ENCODE assay signal across 8 cellular contexts in the genomic region with DNA sequence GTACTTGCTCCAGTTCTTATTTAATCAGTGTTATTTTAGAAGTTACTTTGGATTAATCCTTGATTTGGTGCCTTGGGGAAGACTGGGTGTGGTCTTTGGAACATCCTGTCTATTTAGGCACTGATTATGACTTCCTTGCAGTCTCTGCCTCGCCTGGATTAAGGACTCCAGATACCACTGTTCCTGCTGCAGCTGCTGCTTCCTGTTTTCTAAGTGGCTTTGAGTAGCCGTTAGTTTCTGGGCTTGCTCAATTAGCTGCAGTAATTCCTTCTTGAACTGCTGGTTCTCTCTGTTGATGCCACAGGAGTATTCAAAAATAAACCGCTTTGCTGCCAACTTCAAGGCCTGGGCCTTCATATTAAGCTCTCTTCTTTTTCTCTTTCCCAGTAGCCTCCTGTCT. TPM values are rescaled to one million over a fixed set of nuclear protein-coding genes. Genes with fewer than 3 reads are reported as not detected.
DNase-seq lines count a peak whose midpoint lies in the region; ATAC-seq and TF ChIP-seq lines count a peak whose summit lies in the region.
"Not testable (repeated sequence)": the region's sequence is repeated elsewhere in the genome, so short reads cannot be mapped to it uniquely, and the experiment has no call there.

No MANE protein-coding gene starts in this region.

- CTCF ChIA-PET in naive thymus-derived CD4-positive, alpha-beta T cell (lab: Charles Lee): not testable (repeated sequence)

- H3K4me1 Mint-ChIP-seq in activated T-cell treated with anti-CD3 and anti-CD28 coated beads, Interleukin-2, amount 50 U/mL, for 24 hours (ENCODE audit: low read depth): peaks cover 21% of the 10 kb centered on the region
- H3K4me1 Mint-ChIP-seq in endodermal cell: peaks cover 11% of the 10 kb centered on the region
- peaks cover 0 to 29% (median 15%) of the 10 kb centered on the region in 7 donors for H3K4me1 Mint-ChIP-seq in naive thymus-derived CD4-positive, alpha-beta T cell

- H3K9ac ChIP-seq in endodermal cell (ENCODE audit: extremely low read depth, low read length, poor library complexity, severe bottlenecking): not testable (repeated sequence)

- H3K36me3 ChIP-seq in endodermal cell (ENCODE audit: control insufficient read depth, insufficient read depth, low read length): peaks cover 45% of the 10 kb centered on the region
- peaks cover 10 to 46% (median 20%) of the 10 kb centered on the region in 3 experiments for H3K36me3 ChIP-seq in naive thymus-derived CD4-positive, alpha-beta T cell (ENCODE audit: control insufficient read depth in 2 of 3, insufficient read depth in 3 of 3, low read length in 3 of 3)

- not testable (repeated sequence) for H3K4me3 Mint-ChIP-seq in activated T-cell treated with anti-CD3 and anti-CD28 coated beads, Interleukin-2, amount 50 U/mL, for 24 hours; endodermal cell
- H3K4me3 Mint-ChIP-seq in naive thymus-derived CD4-positive, alpha-beta T cell: peak overlapping the region in 1 of 10 donors; percentile 12

- TF ChIP-seq POLR2A in NB4 (IDR thresholded peaks at IDR 0.05; ENCODE audit: extremely low read depth, insufficient read length): not testable (repeated sequence)

- H3K27me3 Mint-ChIP-seq in activated T-cell treated with anti-CD3 and anti-CD28 coated beads, Interleukin-2, amount 50 U/mL, for 24 hours; endodermal cell (ENCODE audit: insufficient read depth); naive thymus-derived CD4-positive, alpha-beta T cell: not testable (repeated sequence)

- not testable (repeated sequence) for H3K27ac ChIP-seq in endodermal cell (ENCODE audit: low read depth, low read length); naive thymus-derived CD4-positive, alpha-beta T cell (ENCODE audit: low read depth, low read length)
- peak overlapping the region; percentile 23 for H3K27ac ChIP-seq in right cardiac atrium (ENCODE audit: low read length)

- POLR2A ChIA-PET in naive thymus-derived CD4-positive, alpha-beta T cell (lab: Charles Lee): not testable (repeated sequence)

- H3K4me1 ChIP-seq in endodermal cell (ENCODE audit: control insufficient read depth, insufficient read depth, low read length); right cardiac atrium (ENCODE audit: control insufficient read depth, insufficient read depth, low read length): not testable (repeated sequence)
- H3K4me1 ChIP-seq in naive thymus-derived CD4-positive, alpha-beta T cell (ENCODE audit: control insufficient read depth in 2 of 2, insufficient read depth in 2 of 2, low read length in 2 of 2): peaks cover 11 to 13% of the 10 kb centered on the region in 2 donors

- DNase-seq in A172 (ENCODE audit: low spot score) (peak; percentile 61), GDM1 (lab: John Stamatoyannopoulos, UW) (peak; percentile 20), NB4 (ENCODE audit: low read depth) (peak; percentile 74), SIG-M5 treated with dmso at 0.1 percent for 504 hours (lab: John Stamatoyannopoulos, UW; ENCODE audit: unreplicated experiment) (peak; percentile 58)
- DNase-seq in activated T-cell treated with anti-CD3 and anti-CD28 coated beads, Interleukin-2, amount 50 U/mL, for 24 hours; endodermal cell; right cardiac atrium; naive thymus-derived CD4-positive, alpha-beta T cell: not testable (repeated sequence)

- WGBS in endodermal cell (ENCODE audit: insufficient coverage in 1 of 2, insufficient read length in 1 of 2), 2 experiments: 83 to 84% methylated on average over 3 of the region's 3 CpGs
- 54% methylated on average over 3 of the region's 3 CpGs for WGBS in right cardiac atrium

- not testable (repeated sequence) for H3K9me3 Mint-ChIP-seq in activated T-cell treated with anti-CD3 and anti-CD28 coated beads, Interleukin-2, amount 50 U/mL, for 24 hours; endodermal cell; naive thymus-derived CD4-positive, alpha-beta T cell

- ATAC-seq in right cardiac atrium: peak; percentile 29 to 73
- not testable (repeated sequence) for ATAC-seq in naive thymus-derived CD4-positive, alpha-beta T cell

- H3K27ac Mint-ChIP-seq in activated T-cell treated with anti-CD3 and anti-CD28 coated beads, Interleukin-2, amount 50 U/mL, for 24 hours: peak overlapping the region; percentile 33
- H3K27ac Mint-ChIP-seq in endodermal cell: peak overlapping the region; percentile 0
- H3K27ac Mint-ChIP-seq in naive thymus-derived CD4-positive, alpha-beta T cell: peak overlapping the region in 6 of 9 donors; percentile 16 to 76 (median 65)

- not testable (repeated sequence) for H3K27me3 ChIP-seq in endodermal cell (ENCODE audit: control insufficient read depth, insufficient read depth, low read length, poor library complexity, severe bottlenecking); right cardiac atrium (ENCODE audit: control insufficient read depth, insufficient read depth); naive thymus-derived CD4-positive, alpha-beta T cell (ENCODE audit: control insufficient read depth in 2 of 2, insufficient read depth in 2 of 2, low read length in 2 of 2)

- H3K36me3 Mint-ChIP-seq in activated T-cell treated with anti-CD3 and anti-CD28 coated beads, Interleukin-2, amount 50 U/mL, for 24 hours (ENCODE audit: low read depth): peaks cover 34% of the 10 kb centered on the region
- H3K36me3 Mint-ChIP-seq in endodermal cell (ENCODE audit: low read depth): peaks cover 31% of the 10 kb centered on the region
- H3K36me3 Mint-ChIP-seq in naive thymus-derived CD4-positive, alpha-beta T cell: peaks cover 14 to 31% (median 22%) of the 10 kb centered on the region in 5 donors

- not testable (repeated sequence) for H3K9me3 ChIP-seq in endodermal cell (ENCODE audit: control insufficient read depth, low read length); right cardiac atrium (ENCODE audit: control insufficient read depth, low read length); naive thymus-derived CD4-positive, alpha-beta T cell (ENCODE audit: control insufficient read depth in 2 of 3, low read length in 3 of 3)

- intact Hi-C loops in right cardiac atrium (cut with DNase I): not testable (repeated sequence)
- intact Hi-C loops in naive thymus-derived CD4-positive, alpha-beta T cell (cut with micrococcal nuclease): loop anchor here in 1 of 2 donors (5.0 to 10.0 kb wide), 2 partner anchors 552 to 1125 kb away; a partner anchor contains a TSS

- TF ChIP-seq CTCF in NB4 (IDR thresholded peaks at IDR 0.05; ENCODE audit: low read depth, low read length); endodermal cell (conservative IDR thresholded peaks at IDR 0.05): not testable (repeated sequence)

- H3K4me3 ChIP-seq in NB4 (ENCODE audit: low read depth, low read length); endodermal cell (ENCODE audit: low read length); right cardiac atrium (ENCODE audit: low read length); naive thymus-derived CD4-positive, alpha-beta T cell (ENCODE audit: low read length): not testable (repeated sequence)

RNA-seq across cellular contexts. Expression of a gene that starts 1.9 kb away (rescaled TPM):
- total RNA-seq in A172 (2014; rRNA removed; shearing (Covaris generic)): 1.6 and 6.5 TPM in 2 replicates
- 1 to 10 TPM; 4.6 to 5.3 TPM for total RNA-seq in endodermal cell
- polyA plus RNA-seq in endodermal cell (2013, experiment 1 of 2): 6.3 TPM
- polyA plus RNA-seq in endodermal cell (2013, experiment 2 of 2): 5.4 TPM
- total RNA-seq in right cardiac atrium: 1 to 10 TPM; 3.1 to 8.1 (median 6.4) TPM
- 4.1 TPM for polyA plus RNA-seq in right cardiac atrium
- total RNA-seq in naive thymus-derived CD4-positive, alpha-beta T cell: 1 to 10 TPM in 4 of 5 experiments, under 1 TPM in 1; 0.61 to 2.7 (median 1.9) TPM
- 1 to 10 TPM; 1.7 to 2.1 TPM for polyA plus RNA-seq in naive thymus-derived CD4-positive, alpha-beta T cell

RNA-seq across cellular contexts. Expression of a gene that starts 1.9 kb away (rescaled TPM):
- total RNA-seq in A172 (2014; rRNA removed; shearing (Covaris generic)): 76.1 and 91.6 TPM in 2 replicates
- 10 to 100 TPM; 49.6 to 51.5 TPM for total RNA-seq in endodermal cell
- 57.9 TPM for polyA plus RNA-seq in endodermal cell (2013, experiment 1 of 2)
- 56.3 TPM for polyA plus RNA-seq in endodermal cell (2013, experiment 2 of 2)
- 10 to 100 TPM; 15.9 to 21.8 (median 17.8) TPM for total RNA-seq in right cardiac atrium
- 15.5 TPM for polyA plus RNA-seq in right cardiac atrium
- total RNA-seq in naive thymus-derived CD4-positive, alpha-beta T cell: 10 to 100 TPM; 27.8 to 45.5 (median 28.9) TPM
- polyA plus RNA-seq in naive thymus-derived CD4-positive, alpha-beta T cell: 10 to 100 TPM; 65.0 to 73.6 TPM

RNA-seq across cellular contexts. Expression of a gene that starts 36.5 kb away (rescaled TPM):
- total RNA-seq in A172 (2014; rRNA removed; shearing (Covaris generic)): 29.4 and 32.7 TPM in 2 replicates
- 10 to 100 TPM; 43.3 to 43.9 TPM for total RNA-seq in endodermal cell
- 40.9 TPM for polyA plus RNA-seq in endodermal cell (2013, experiment 1 of 2)
- 36.3 TPM for polyA plus RNA-seq in endodermal cell (2013, experiment 2 of 2)
- 10 to 100 TPM; 27.3 to 30.9 (median 29.0) TPM for total RNA-seq in right cardiac atrium
- 26.8 TPM for polyA plus RNA-seq in right cardiac atrium
- total RNA-seq in naive thymus-derived CD4-positive, alpha-beta T cell: 10 to 100 TPM; 37.9 to 58.6 (median 46.5) TPM
- 10 to 100 TPM; 19.0 to 20.7 TPM for polyA plus RNA-seq in naive thymus-derived CD4-positive, alpha-beta T cell

RNA-seq across cellular contexts. Expression of a gene that starts 36.8 kb away (rescaled TPM):
- total RNA-seq in A172 (2014; rRNA removed; shearing (Covaris generic)): 44.5 and 51.0 TPM in 2 replicates
- total RNA-seq in endodermal cell (10 to 100 TPM; 24.7 to 24.9 TPM), right cardiac atrium (10 to 100 TPM; 19.4 to 21.8 (median 21.2) TPM)
- 23.7 TPM for polyA plus RNA-seq in endodermal cell (2013, experiment 1 of 2)
- polyA plus RNA-seq in endodermal cell (2013, experiment 2 of 2): 26.1 TPM
- 19.9 TPM for polyA plus RNA-seq in right cardiac atrium
- 10 to 100 TPM; 14.7 to 27.0 (median 23.2) TPM for total RNA-seq in naive thymus-derived CD4-positive, alpha-beta T cell
- 10 to 100 TPM; 28.7 to 37.6 TPM for polyA plus RNA-seq in naive thymus-derived CD4-positive, alpha-beta T cell

RNA-seq across cellular contexts. Expression of a gene that starts 44.1 kb away (rescaled TPM):
- total RNA-seq in A172 (2014; rRNA removed; shearing (Covaris generic)): 14.8 and 16.7 TPM in 2 replicates
- total RNA-seq in endodermal cell (10 to 100 TPM; 29.3 to 36.7 TPM), right cardiac atrium (10 to 100 TPM; 24.0 to 26.5 (median 24.8) TPM)
- polyA plus RNA-seq in endodermal cell (2013, experiment 1 of 2): 54.7 TPM
- polyA plus RNA-seq in endodermal cell (2013, experiment 2 of 2): 46.2 TPM
- polyA plus RNA-seq in right cardiac atrium: 11.9 TPM
- total RNA-seq in naive thymus-derived CD4-positive, alpha-beta T cell: 10 to 100 TPM; 26.6 to 64.6 (median 50.1) TPM
- polyA plus RNA-seq in naive thymus-derived CD4-positive, alpha-beta T cell: 10 to 100 TPM; 43.4 to 48.6 TPM

Comparison
In these comparisons a context has a peak if more than half of its experiments do, and no peak if none do; other contexts are left out.
1. H3K27ac Mint-ChIP-seq: peak in every context shown above with its lines; median percentile 65 in naive thymus-derived CD4-positive, alpha-beta T cell; 33 in activated T-cell treated with anti-CD3 and anti-CD28 coated beads, Interleukin-2, amount 50 U/mL, for 24 hours; 0 in endodermal cell.